In genomic region chr15:78989701-78990248, GRCh38 we compare ENCODE assay signal across 1 cellular context.
TF ChIP-seq lines count a peak whose summit lies in the region.

No MANE protein-coding gene starts in this region.

TF ChIP-seq in A549, 52 proteins besides CTCF, POLR2A, EP300 and RAD21:
- TF ChIP-seq KDM1A (IDR thresholded peaks at IDR 0.05; ENCODE audit: low read depth) (no peak), USF2 (IDR thresholded peaks at IDR 0.05) (no peak), HEYL (CRISPR knock-in tag; IDR thresholded peaks at IDR 0.05) (no peak), MAFK (IDR thresholded peaks at IDR 0.05; ENCODE audit: partially characterized antibody) (no peak), ESRRA (IDR thresholded peaks at IDR 0.05; ENCODE audit: borderline replicate concordance, low read length) (no peak), HOXB13 (CRISPR knock-in tag; IDR thresholded peaks at IDR 0.05; ENCODE audit: low read depth) (no peak), SREBF2 (IDR thresholded peaks at IDR 0.05) (no peak), RARB (CRISPR knock-in tag; IDR thresholded peaks at IDR 0.05) (no peak), POLR2AphosphoS2 (conservative IDR thresholded peaks at IDR 0.05; ENCODE audit: low read length) (no peak), JUN (IDR thresholded peaks at IDR 0.05) (no peak), CHD2 (IDR thresholded peaks at IDR 0.05; ENCODE audit: low read length, partially characterized antibody) (no peak), ZNF302 (CRISPR knock-in tag; IDR thresholded peaks at IDR 0.05) (no peak), FOSB (CRISPR knock-in tag; IDR thresholded peaks at IDR 0.05) (no peak), HOXB5 (CRISPR knock-in tag; IDR thresholded peaks at IDR 0.05) (no peak), ZSCAN20 (CRISPR knock-in tag; IDR thresholded peaks at IDR 0.05) (no peak), ELK1 (IDR thresholded peaks at IDR 0.05; ENCODE audit: low read depth, low read length) (no peak), SMC3 (IDR thresholded peaks at IDR 0.05) (no peak), ZFP36 (IDR thresholded peaks at IDR 0.05; ENCODE audit: borderline replicate concordance, partially characterized antibody) (no peak)
- TF ChIP-seq, protein P1, sequence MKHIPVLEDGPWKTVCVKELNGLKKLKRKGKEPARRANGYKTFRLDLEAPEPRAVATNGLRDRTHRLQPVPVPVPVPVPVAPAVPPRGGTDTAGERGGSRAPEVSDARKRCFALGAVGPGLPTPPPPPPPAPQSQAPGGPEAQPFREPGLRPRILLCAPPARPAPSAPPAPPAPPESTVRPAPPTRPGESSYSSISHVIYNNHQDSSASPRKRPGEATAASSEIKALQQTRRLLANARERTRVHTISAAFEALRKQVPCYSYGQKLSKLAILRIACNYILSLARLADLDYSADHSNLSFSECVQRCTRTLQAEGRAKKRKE (CRISPR knock-in tag; IDR thresholded peaks at IDR 0.05; ENCODE audit: low read depth): no peak
